In the genomic region with DNA sequence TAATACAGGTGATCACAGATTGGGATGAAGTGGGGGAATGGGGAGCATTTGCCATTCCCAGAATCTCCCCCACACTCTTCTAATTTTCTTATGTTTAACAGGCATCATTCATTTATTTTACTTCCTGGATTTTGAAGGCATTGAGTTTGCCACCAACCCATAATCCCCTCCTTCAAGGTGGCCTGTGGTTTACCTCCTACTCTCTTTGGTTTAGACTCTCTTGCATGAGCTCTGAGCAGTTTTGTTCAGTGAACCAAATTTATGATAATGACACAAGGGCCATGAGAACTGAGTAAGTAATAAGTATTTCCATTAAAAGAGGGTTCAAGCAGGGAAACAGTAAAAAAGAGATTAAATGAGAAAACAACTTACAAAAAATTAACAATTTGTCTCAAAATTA, we compare ENCODE assay signal across 22 cellular contexts.
"Had no signal": no experiment of that assay in that cellular context is flagged by ENCODE, and none has a peak within 500 bp of the region (broad histone marks: within the 10 kb centered on the region; RNA-seq: fewer than 3 reads in every experiment).

No MANE protein-coding gene starts in this region.

- H3K36me3 Mint-ChIP-seq: mesothelial cell of epicardium, natural killer cell had no signal

- H3K9me3 Mint-ChIP-seq: endodermal cell, natural killer cell had no signal

- ATAC-seq: gastroesophageal sphincter, natural killer cell, sciatic nerve, SK-N-SH treated with all-trans-retinoic acid at 6 μM for 48 hours, upper lobe of right lung had no signal

- DNase-seq: activated CD4-positive, CD25-positive, alpha-beta regulatory T cell treated with anti-CD3 and anti-CD28 coated beads, Interleukin-2, amount 50 U/mL, for 72 hours; activated CD8-positive, alpha-beta memory T cell treated with anti-CD3 and anti-CD28 coated beads, Interleukin-2, amount 50 U/mL, for 48 hours; activated gamma-delta T cell; activated T-cell treated with anti-CD3 and anti-CD28 coated beads, Interleukin-2, amount 50 U/mL, for 48 hours; cerebellar nuclear complex; endodermal cell; esophagus squamous epithelium; head of caudate nucleus; hypothalamus; left ventricle myocardium inferior; mammary epithelial cell; natural killer cell; stimulated activated CD4-positive, alpha-beta T cell treated with anti-CD3 and anti-CD28 coated beads, Interleukin-15, amount 100 ng/mL, for 24 hours; stimulated activated naive CD4-positive, alpha-beta T cell; substantia nigra; thyroid gland; upper lobe of right lung; WERI-Rb-1 had no signal

- H3K4me3 Mint-ChIP-seq: endodermal cell, mesothelial cell of epicardium, natural killer cell had no signal

- H3K27ac Mint-ChIP-seq: endodermal cell, mesothelial cell of epicardium, natural killer cell had no signal
